ENCODE assay signal across 1 cellular context in the genomic region with DNA sequence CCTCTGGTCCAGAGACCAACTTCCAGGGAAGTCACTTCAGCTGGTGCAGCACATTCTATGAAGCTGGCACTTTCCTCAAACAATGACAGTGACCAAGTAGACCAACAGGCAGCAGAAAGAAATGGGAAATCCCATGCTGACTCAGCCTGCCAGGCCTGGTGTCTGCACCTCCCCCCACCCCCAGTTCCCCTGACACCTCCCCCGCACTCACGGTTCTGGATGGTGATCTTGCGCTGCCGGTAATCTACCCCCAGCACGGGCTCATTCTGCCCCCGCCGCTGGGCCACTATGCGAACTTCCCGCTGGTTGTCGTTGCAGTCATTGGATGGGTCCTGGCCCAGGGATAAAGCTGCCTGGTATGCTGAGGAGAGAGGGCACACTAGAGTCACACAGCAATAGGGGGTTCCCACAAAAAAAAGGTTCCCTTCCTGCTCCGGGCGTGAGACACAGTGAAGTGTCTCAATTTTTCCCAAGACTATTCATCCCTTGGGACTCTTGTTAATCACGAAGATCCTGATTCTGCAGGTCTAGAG.
TF ChIP-seq lines count a peak whose summit lies in the region.

No MANE protein-coding gene starts in this region.

TF ChIP-seq in GM23338, 12 proteins besides CTCF, POLR2A, EP300 and RAD21 (continued from another document):
- TF ChIP-seq, protein P1, sequence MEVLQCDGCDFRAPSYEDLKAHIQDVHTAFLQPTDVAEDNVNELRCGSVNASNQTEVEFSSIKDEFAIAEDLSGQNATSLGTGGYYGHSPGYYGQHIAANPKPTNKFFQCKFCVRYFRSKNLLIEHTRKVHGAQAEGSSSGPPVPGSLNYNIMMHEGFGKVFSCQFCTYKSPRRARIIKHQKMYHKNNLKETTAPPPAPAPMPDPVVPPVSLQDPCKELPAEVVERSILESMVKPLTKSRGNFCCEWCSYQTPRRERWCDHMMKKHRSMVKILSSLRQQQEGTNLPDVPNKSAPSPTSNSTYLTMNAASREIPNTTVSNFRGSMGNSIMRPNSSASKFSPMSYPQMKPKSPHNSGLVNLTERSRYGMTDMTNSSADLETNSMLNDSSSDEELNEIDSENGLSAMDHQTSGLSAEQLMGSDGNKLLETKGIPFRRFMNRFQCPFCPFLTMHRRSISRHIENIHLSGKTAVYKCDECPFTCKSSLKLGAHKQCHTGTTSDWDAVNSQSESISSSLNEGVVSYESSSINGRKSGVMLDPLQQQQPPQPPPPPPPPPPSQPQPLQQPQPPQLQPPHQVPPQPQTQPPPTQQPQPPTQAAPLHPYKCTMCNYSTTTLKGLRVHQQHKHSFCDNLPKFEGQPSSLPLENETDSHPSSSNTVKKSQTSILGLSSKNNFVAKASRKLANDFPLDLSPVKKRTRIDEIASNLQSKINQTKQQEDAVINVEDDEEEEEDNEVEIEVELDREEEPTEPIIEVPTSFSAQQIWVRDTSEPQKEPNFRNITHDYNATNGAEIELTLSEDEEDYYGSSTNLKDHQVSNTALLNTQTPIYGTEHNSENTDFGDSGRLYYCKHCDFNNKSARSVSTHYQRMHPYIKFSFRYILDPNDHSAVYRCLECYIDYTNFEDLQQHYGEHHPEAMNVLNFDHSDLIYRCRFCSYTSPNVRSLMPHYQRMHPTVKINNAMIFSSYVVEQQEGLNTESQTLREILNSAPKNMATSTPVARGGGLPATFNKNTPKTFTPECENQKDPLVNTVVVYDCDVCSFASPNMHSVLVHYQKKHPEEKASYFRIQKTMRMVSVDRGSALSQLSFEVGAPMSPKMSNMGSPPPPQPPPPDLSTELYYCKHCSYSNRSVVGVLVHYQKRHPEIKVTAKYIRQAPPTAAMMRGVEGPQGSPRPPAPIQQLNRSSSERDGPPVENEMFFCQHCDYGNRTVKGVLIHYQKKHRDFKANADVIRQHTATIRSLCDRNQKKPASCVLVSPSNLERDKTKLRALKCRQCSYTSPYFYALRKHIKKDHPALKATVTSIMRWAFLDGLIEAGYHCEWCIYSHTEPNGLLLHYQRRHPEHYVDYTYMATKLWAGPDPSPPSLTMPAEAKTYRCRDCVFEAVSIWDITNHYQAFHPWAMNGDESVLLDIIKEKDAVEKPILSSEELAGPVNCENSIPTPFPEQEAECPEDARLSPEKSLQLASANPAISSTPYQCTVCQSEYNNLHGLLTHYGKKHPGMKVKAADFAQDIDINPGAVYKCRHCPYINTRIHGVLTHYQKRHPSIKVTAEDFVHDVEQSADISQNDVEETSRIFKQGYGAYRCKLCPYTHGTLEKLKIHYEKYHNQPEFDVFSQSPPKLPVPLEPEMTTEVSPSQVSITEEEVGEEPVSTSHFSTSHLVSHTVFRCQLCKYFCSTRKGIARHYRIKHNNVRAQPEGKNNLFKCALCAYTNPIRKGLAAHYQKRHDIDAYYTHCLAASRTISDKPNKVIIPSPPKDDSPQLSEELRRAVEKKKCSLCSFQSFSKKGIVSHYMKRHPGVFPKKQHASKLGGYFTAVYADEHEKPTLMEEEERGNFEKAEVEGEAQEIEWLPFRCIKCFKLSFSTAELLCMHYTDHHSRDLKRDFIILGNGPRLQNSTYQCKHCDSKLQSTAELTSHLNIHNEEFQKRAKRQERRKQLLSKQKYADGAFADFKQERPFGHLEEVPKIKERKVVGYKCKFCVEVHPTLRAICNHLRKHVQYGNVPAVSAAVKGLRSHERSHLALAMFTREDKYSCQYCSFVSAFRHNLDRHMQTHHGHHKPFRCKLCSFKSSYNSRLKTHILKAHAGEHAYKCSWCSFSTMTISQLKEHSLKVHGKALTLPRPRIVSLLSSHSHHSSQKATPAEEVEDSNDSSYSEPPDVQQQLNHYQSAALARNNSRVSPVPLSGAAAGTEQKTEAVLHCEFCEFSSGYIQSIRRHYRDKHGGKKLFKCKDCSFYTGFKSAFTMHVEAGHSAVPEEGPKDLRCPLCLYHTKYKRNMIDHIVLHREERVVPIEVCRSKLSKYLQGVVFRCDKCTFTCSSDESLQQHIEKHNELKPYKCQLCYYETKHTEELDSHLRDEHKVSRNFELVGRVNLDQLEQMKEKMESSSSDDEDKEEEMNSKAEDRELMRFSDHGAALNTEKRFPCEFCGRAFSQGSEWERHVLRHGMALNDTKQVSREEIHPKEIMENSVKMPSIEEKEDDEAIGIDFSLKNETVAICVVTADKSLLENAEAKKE (CRISPR knock-in tag; IDR thresholded peaks at IDR 0.05) = no peak
- TF ChIP-seq STAT1 (IDR thresholded peaks at IDR 0.05; ENCODE audit: unreplicated experiment) (no peak), NANOG (IDR thresholded peaks at IDR 0.05; ENCODE audit: borderline replicate concordance) (no peak), EZH2phosphoT487 (IDR thresholded peaks at IDR 0.05; ENCODE audit: unreplicated experiment) (no peak), EZH2 (IDR thresholded peaks at IDR 0.05; ENCODE audit: low read depth, unreplicated experiment) (no peak), POLR2AphosphoS5 (IDR thresholded peaks at IDR 0.05; ENCODE audit: low read depth) (no peak)
- TF ChIP-seq, protein P2, sequence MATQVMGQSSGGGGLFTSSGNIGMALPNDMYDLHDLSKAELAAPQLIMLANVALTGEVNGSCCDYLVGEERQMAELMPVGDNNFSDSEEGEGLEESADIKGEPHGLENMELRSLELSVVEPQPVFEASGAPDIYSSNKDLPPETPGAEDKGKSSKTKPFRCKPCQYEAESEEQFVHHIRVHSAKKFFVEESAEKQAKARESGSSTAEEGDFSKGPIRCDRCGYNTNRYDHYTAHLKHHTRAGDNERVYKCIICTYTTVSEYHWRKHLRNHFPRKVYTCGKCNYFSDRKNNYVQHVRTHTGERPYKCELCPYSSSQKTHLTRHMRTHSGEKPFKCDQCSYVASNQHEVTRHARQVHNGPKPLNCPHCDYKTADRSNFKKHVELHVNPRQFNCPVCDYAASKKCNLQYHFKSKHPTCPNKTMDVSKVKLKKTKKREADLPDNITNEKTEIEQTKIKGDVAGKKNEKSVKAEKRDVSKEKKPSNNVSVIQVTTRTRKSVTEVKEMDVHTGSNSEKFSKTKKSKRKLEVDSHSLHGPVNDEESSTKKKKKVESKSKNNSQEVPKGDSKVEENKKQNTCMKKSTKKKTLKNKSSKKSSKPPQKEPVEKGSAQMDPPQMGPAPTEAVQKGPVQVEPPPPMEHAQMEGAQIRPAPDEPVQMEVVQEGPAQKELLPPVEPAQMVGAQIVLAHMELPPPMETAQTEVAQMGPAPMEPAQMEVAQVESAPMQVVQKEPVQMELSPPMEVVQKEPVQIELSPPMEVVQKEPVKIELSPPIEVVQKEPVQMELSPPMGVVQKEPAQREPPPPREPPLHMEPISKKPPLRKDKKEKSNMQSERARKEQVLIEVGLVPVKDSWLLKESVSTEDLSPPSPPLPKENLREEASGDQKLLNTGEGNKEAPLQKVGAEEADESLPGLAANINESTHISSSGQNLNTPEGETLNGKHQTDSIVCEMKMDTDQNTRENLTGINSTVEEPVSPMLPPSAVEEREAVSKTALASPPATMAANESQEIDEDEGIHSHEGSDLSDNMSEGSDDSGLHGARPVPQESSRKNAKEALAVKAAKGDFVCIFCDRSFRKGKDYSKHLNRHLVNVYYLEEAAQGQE (IDR thresholded peaks at IDR 0.05; ENCODE audit: unreplicated experiment) = no peak
TF ChIP-seq in GM23338: peak in this region for 0.
